ENCODE assay signal across 23 cellular contexts in the genomic region with DNA sequence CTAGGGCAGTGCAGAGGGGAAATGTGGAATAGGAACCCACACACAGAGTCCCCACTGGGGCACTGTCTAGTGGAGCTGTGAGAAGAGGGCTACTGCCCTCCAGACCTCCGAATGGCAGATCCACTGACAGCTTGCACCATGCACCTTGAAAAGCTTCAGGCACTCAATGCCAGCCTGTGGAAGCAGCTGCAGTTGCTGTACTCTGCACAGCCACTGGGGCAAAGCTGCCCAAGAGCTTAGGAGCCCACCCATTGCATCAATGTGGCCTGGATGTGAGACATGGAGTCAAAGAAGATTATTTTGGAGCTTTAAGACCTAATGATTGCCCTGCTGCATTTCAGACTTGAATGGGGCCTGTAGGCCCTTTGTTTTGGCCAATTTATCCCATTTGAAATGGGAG. TPM values are rescaled to one million over a fixed set of nuclear protein-coding genes. Genes with fewer than 3 reads are reported as not detected.
"Had no signal": no experiment of that assay in that cellular context is flagged by ENCODE, and none has a peak within 500 bp of the region (broad histone marks: within the 10 kb centered on the region; RNA-seq: fewer than 3 reads in every experiment).

No MANE protein-coding gene starts in this region.

- H3K4me1 Mint-ChIP-seq: activated naive CD4-positive, alpha-beta T cell treated with anti-CD3 and anti-CD28 coated beads, Interleukin-2, amount 50 U/mL, for 24 hours; central memory CD8-positive, alpha-beta T cell had no signal

- H3K27ac ChIP-seq: ascending aorta, body of pancreas, Peyer's patch, RWPE1, SJSA1 had no signal

- H3K4me3 ChIP-seq: ascending aorta, body of pancreas, Peyer's patch, SJSA1 had no signal

- H3K4me1 ChIP-seq: ascending aorta, body of pancreas, Peyer's patch, SJSA1 had no signal

- H3K4me3 Mint-ChIP-seq: activated CD8-positive, alpha-beta T cell treated with anti-CD3 and anti-CD28 coated beads, Interleukin-2, amount 10 ng/mL, durations not matched to agents 7 days and 5 days; activated naive CD4-positive, alpha-beta T cell treated with anti-CD3 and anti-CD28 coated beads, Interleukin-2, amount 50 U/mL, for 24 hours; activated T-cell treated with anti-CD3 and anti-CD28 coated beads, Interleukin-2, amount 50 U/mL, for 24 hours; activated T-helper 1 cell treated with anti-CD3 and anti-CD28 coated beads, Interleukin-12 subunit alpha, Interleukin-12 subunit beta, Interleukin-2, Interleukin-4 antibody, amounts not matched to agents 30 ng/mL and 10 ng/mL and 1 ng/mL, durations not matched to agents 14 hours and 24 hours and 36 hours; central memory CD8-positive, alpha-beta T cell; T-helper 1 cell treated with Interleukin-12 subunit alpha and Interleukin-12 subunit beta and Interleukin-4 antibody, amounts not matched to agents 30 μg/mL and 1 μg/mL, for 36 hours had no signal

- H3K27ac Mint-ChIP-seq: activated CD8-positive, alpha-beta T cell treated with anti-CD3 and anti-CD28 coated beads, Interleukin-2, amount 10 ng/mL, durations not matched to agents 7 days and 5 days; activated T-cell treated with anti-CD3 and anti-CD28 coated beads, Interleukin-2, amount 50 U/mL, for 24 hours; activated T-helper 1 cell treated with anti-CD3 and anti-CD28 coated beads, Interleukin-12 subunit alpha, Interleukin-12 subunit beta, Interleukin-2, Interleukin-4 antibody, amounts not matched to agents 30 ng/mL and 10 ng/mL and 1 ng/mL, durations not matched to agents 14 hours and 24 hours and 36 hours; T-helper 1 cell treated with Interleukin-12 subunit alpha and Interleukin-12 subunit beta and Interleukin-4 antibody, amounts not matched to agents 30 μg/mL and 1 μg/mL, for 36 hours had no signal

- H3K36me3 ChIP-seq: ascending aorta, Peyer's patch, SJSA1 had no signal

- DNase-seq: activated CD4-positive, alpha-beta T cell treated with anti-CD3 and anti-CD28 coated beads for 48 hours; activated CD4-positive, alpha-beta T cell treated with anti-CD3 and anti-CD28 coated beads, Interleukin-2, amount 50 U/mL, for 4 hours; activated CD8-positive, alpha-beta memory T cell treated with anti-CD3 and anti-CD28 coated beads, Interleukin-2, amount 50 U/mL, for 48 hours; activated CD8-positive, alpha-beta T cell treated with anti-CD3 and anti-CD28 coated beads, Interleukin-2, amount 10 ng/mL, durations not matched to agents 7 days and 5 days; activated effector memory CD4-positive, alpha-beta T cell treated with Interleukin-2 at 50 U/mL for 16 hours; activated naive CD4-positive, alpha-beta T cell; activated T-cell treated with anti-CD3 and anti-CD28 coated beads, Interleukin-2, amount 50 U/mL, for 24 hours; body of pancreas; MM.1S; NCI-H1105; NCI-H1436 treated with DMSO at 0.1 percent for 48 hours; NCI-H187; NCI-H2081; NCI-H510A treated with DMSO at 0.1 percent for 48 hours; Peyer's patch; SHP77 had no signal

- H3K9me3 Mint-ChIP-seq: activated naive CD4-positive, alpha-beta T cell treated with anti-CD3 and anti-CD28 coated beads, Interleukin-2, amount 50 U/mL, for 24 hours; central memory CD8-positive, alpha-beta T cell had no signal

- H3K9me3 ChIP-seq: ascending aorta, body of pancreas, SJSA1 had no signal

- H3K27me3 ChIP-seq: ascending aorta, body of pancreas, Peyer's patch, SJSA1 had no signal

RNA-seq across cellular contexts. Expression of a gene that starts 21.7 kb away (rescaled TPM):
- total RNA-seq: SJSA1 had no signal
